1 cellular context compared by ENCODE assay signal in genomic region chr14:50310445-50310844, GRCh38.
TF ChIP-seq lines count a peak whose summit lies in the region.

No MANE protein-coding gene starts in this region.

TF ChIP-seq in HCT116, 20 proteins besides CTCF, POLR2A, EP300 and RAD21:
- no peak for TF ChIP-seq ZNF274 (IDR thresholded peaks at IDR 0.05; ENCODE audit: low read depth, low read length)
- TF ChIP-seq CEBPB (IDR thresholded peaks at IDR 0.05; ENCODE audit: low read depth): no peak
- TF ChIP-seq MAX (IDR thresholded peaks at IDR 0.05): no peak
- no peak for TF ChIP-seq SIN3A (IDR thresholded peaks at IDR 0.05; ENCODE audit: low read depth)
- no peak for TF ChIP-seq POLR2AphosphoS5 (IDR thresholded peaks at IDR 0.05; ENCODE audit: low read depth, low read length)
- TF ChIP-seq ATF3 (IDR thresholded peaks at IDR 0.05): no peak
- no peak for TF ChIP-seq SRF (IDR thresholded peaks at IDR 0.05; ENCODE audit: low read depth)
- no peak for TF ChIP-seq SP1 (IDR thresholded peaks at IDR 0.05; ENCODE audit: low read depth)
